In genomic region chr6:35105078-35105477, GRCh38 we compare ENCODE assay signal across 9 cellular contexts. TPM values are rescaled to one million over a fixed set of nuclear protein-coding genes. Genes with fewer than 3 reads are reported as not detected.
"Had no signal": no experiment of that assay in that cellular context is flagged by ENCODE, and none has a peak within 500 bp of the region (broad histone marks: within the 10 kb centered on the region; RNA-seq: fewer than 3 reads in every experiment).

No MANE protein-coding gene starts in this region.

- FAIRE-seq: HTR-8/SVneo had no signal

- H3K27ac ChIP-seq: HL-60 had no signal

- H3K9ac ChIP-seq: KMS-11 had no signal

- DNase-seq: IMR-90, KBM-7, KG1 had no signal

RNA-seq across cellular contexts. Expression of gene TCP11, which starts 36.1 kb away (rescaled TPM):
- total RNA-seq: HT-29, HT1080 had no signal
- polyA plus RNA-seq: IgD-negative memory B cell had no signal
